ENCODE assay signal across 8 cellular contexts in the genomic region with DNA sequence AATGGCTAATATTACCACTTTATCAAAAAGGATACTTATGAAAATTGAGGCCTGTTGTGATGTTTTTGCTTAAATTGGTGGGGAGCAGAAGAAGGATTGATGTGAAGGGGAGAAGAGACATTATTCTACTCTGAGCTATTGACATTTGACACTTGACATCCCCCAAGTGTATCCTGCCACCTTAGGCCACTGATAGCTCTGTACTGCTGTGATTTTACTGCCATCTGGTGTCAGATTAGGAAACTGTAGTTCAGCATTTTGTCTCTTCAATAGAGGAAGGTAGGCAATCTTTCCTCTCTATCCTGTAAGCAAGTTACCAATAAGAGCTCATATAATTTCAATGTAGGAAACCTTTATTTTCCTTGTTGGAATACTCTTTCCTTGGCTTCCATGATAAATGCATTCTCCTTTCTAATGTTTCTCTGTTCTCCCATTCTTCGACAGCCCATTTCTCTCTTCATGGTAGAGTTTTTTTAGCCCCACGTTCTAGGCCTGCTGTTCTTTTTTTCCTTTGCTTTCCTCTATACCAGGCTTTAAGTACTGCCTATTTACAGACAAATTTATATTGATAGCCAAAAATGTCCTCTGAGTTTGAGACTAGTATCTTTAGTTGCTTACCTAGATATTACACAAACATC. TPM values are rescaled to one million over a fixed set of nuclear protein-coding genes. Genes with fewer than 3 reads are reported as not detected.
DNase-seq lines count a peak whose midpoint lies in the region; ATAC-seq and TF ChIP-seq lines count a peak whose summit lies in the region.

No MANE protein-coding gene starts in this region.

- H3K27ac Mint-ChIP-seq in T-cell, result no peak overlapping the region

- H3K4me3 ChIP-seq in fibroblast of the aortic adventitia (ENCODE audit: low read depth, low read length) (no peak overlapping the region), neutrophil (ENCODE audit: low read depth in 1 of 2, low read length in 1 of 2) (no peak overlapping the region)

- H3K4me1 Mint-ChIP-seq in T-cell, result peaks cover 6 to 26% (median 13%) of the 10 kb centered on the region in 3 donors

- peaks cover 11% of the 10 kb centered on the region for H3K36me3 ChIP-seq in neutrophil

- peaks cover 11% of the 10 kb centered on the region for H3K36me3 Mint-ChIP-seq in T-cell

- no peaks in the 10 kb centered on the region for H3K4me1 ChIP-seq in neutrophil (ENCODE audit: control insufficient read depth in 1 of 2, insufficient read depth in 1 of 2, low read depth in 1 of 2, low read length in 1 of 2)

- H3K27me3 ChIP-seq in neutrophil, result no peaks in the 10 kb centered on the region

- ATAC-seq in GM18867 (IDR thresholded peaks at IDR 0.05; ENCODE audit: unreplicated experiment) (peak; percentile 89), HG02981 (IDR thresholded peaks at IDR 0.05; ENCODE audit: unreplicated experiment) (peak; percentile 92), T-cell (replicated peaks in 1 of 4) (peak; percentile 75 to 89 (median 80))

- H3K9me3 Mint-ChIP-seq in T-cell, result no peaks in the 10 kb centered on the region

- no peaks in the 10 kb centered on the region for H3K27me3 Mint-ChIP-seq in T-cell

- no peak overlapping the region for H3K27ac ChIP-seq in neutrophil

- in situ Hi-C loops in Caki2 (cut with HindIII; ENCODE audit: low pct_unique_long_range_greater_than_20kb, low sequenced_read_pairs), result no loop called here

- DNase-seq in Caki2 (ENCODE audit: low read depth) (peak; percentile 60), NCI-H146 treated with DMSO at 0.1 percent for 48 hours (lab: John Stamatoyannopoulos, UW; ENCODE audit: unreplicated experiment) (peak; percentile 62), T-cell (peak in 8 of 34 experiments; percentile 6 to 37 (median 14)), fibroblast of the aortic adventitia (ENCODE audit: low read depth) (peak; percentile 56), cerebellar nuclear complex (lab: John Stamatoyannopoulos, UW) (no peak)

- TF ChIP-seq CTCF in fibroblast of the aortic adventitia (IDR thresholded peaks at IDR 0.05; ENCODE audit: insufficient read depth, low read length) (peak; percentile 85), neutrophil (IDR thresholded peaks at IDR 0.05) (peak; percentile 52)

- POLR2A ChIA-PET in T-cell (lab: Charles Lee), result interaction anchor here in 1 of 2 donors (0.6 kb wide), 2 partner anchors 137 to 1499 kb away, joined by 4 to 11 read pairs; no protein-coding TSS in a partner anchor

- H3K9me3 ChIP-seq in neutrophil, result no peaks in the 10 kb centered on the region

- H3K4me3 Mint-ChIP-seq in T-cell, result no peak overlapping the region

- CTCF ChIA-PET in T-cell (lab: Charles Lee), result interaction anchor here (0.6 to 3.2 kb wide), 43 partner anchors 8 to 1426 kb away, joined by 3 to 21 read pairs (median 4); no protein-coding TSS in a partner anchor

RNA-seq across cellular contexts. Expression of a gene that starts 46.3 kb away (rescaled TPM):
- 31.0 and 53.1 TPM in 2 replicates for total RNA-seq in Caki2 (2014; rRNA removed; shearing (Covaris generic); ENCODE audit: low replicate concordance)
- 10 to 100 TPM; 70.8 to 98.9 (median 80.8) TPM for total RNA-seq in T-cell
- 74.7 and 82.7 TPM in 2 replicates for total RNA-seq in fibroblast of the aortic adventitia (ENCODE audit: low replicate concordance)

RNA-seq across cellular contexts. Expression of a gene that starts 46.4 kb away (rescaled TPM):
- 53.7 and 63.9 TPM in 2 replicates for total RNA-seq in Caki2 (2014; rRNA removed; shearing (Covaris generic); ENCODE audit: low replicate concordance)
- 10 to 100 TPM; 24.5 to 36.0 (median 29.4) TPM for total RNA-seq in T-cell
- 40.1 and 130 TPM in 2 replicates for total RNA-seq in fibroblast of the aortic adventitia (ENCODE audit: low replicate concordance)

Comparison
In these comparisons a context has a peak if more than half of its experiments do, and no peak if none do; other contexts are left out.
1. DNase-seq: peak in Caki2 (single experiment), NCI-H146 treated with DMSO at 0.1 percent for 48 hours (single experiment) and fibroblast of the aortic adventitia (single experiment); none in cerebellar nuclear complex (0 of 2).
2. Peak in every context shown above with its lines, with median percentiles within 50 percentile points of each other: ATAC-seq.